ENCODE assay signal across 1 cellular context in the genomic region with DNA sequence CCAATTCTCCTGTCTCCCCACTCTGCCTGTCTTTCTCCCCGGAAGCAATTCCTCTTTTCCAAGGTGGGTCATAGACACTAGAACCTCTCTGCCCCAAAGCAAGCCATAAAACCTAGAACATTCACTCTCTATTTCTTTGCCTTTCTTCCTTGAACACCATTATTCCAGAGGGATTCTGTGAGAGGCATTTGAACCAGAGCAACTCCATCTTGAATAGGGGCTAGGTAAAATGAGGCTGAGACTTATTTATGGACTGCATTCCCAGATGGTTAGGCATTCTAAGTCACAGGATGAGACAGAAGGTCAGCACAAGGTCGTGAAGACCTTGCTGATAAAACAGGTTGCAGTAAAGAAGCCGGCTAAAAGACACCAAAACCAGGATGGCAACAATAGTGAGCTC.
TF ChIP-seq lines count a peak whose summit lies in the region.

No MANE protein-coding gene starts in this region.

TF ChIP-seq in K562, 482 proteins besides CTCF, POLR2A, EP300 and RAD21 (continued from another document and continues in another):
- TF ChIP-seq MXD1 (CRISPR knock-in tag; IDR thresholded peaks at IDR 0.05; ENCODE audit: borderline replicate concordance, poor library complexity, severe bottlenecking) (no peak), PYGO2 (tag; IDR thresholded peaks at IDR 0.05) (no peak), PTTG1 (tag; IDR thresholded peaks at IDR 0.05; ENCODE audit: low read depth) (peak; percentile 55; the same call in 1 of the 2 replicates), FOXK1 (CRISPR knock-in tag; IDR thresholded peaks at IDR 0.05; ENCODE audit: borderline replicate concordance) (no peak), RREB1 (CRISPR knock-in tag; IDR thresholded peaks at IDR 0.05) (no peak), GATA2 (CRISPR knock-in tag; IDR thresholded peaks at IDR 0.05) (no peak), CREB1 (IDR thresholded peaks at IDR 0.05) (no peak), CREB1 (CRISPR knock-in tag; IDR thresholded peaks at IDR 0.05) (no peak), HDAC2 (IDR thresholded peaks at IDR 0.05) (no peak), HNRNPK (IDR thresholded peaks at IDR 0.05; ENCODE audit: low read depth, low read length, poor library complexity, severe bottlenecking) (no peak), NR2C1 (IDR thresholded peaks at IDR 0.05) (no peak), NR2C1 (tag; IDR thresholded peaks at IDR 0.05) (0 out of 2 replicates have a peak, but pooled peaks have one; percentile 26), LCOR (CRISPR knock-in tag; IDR thresholded peaks at IDR 0.05) (no peak), KDM4B (IDR thresholded peaks at IDR 0.05; ENCODE audit: borderline replicate concordance in 2 of 2, low read depth in 1 of 2) (no peak), RBM34 (IDR thresholded peaks at IDR 0.05; ENCODE audit: borderline replicate concordance, insufficient read depth, low read length) (no peak), HES1 (IDR thresholded peaks at IDR 0.05; ENCODE audit: low read depth) (no peak), CBFA2T2 (conservative IDR thresholded peaks at IDR 0.05) (no peak), TEAD2 (tag; IDR thresholded peaks at IDR 0.05) (0 out of 2 replicates have a peak, but pooled peaks have one; percentile 41), RBM17 (IDR thresholded peaks at IDR 0.05; ENCODE audit: borderline replicate concordance, low read depth, low read length) (no peak), HEY1 (CRISPR knock-in tag; IDR thresholded peaks at IDR 0.05; ENCODE audit: borderline replicate concordance) (no peak), HSF4 (CRISPR knock-in tag; IDR thresholded peaks at IDR 0.05; ENCODE audit: borderline replicate concordance) (no peak), THRB (CRISPR knock-in tag; conservative IDR thresholded peaks at IDR 0.05) (no peak), NELFE (IDR thresholded peaks at IDR 0.05; ENCODE audit: insufficient read depth, insufficient read length) (no peak), KLF6 (CRISPR knock-in tag; IDR thresholded peaks at IDR 0.05; ENCODE audit: borderline replicate concordance) (peak; percentile 68; the same call in 1 of the 2 replicates), LARP7 (IDR thresholded peaks at IDR 0.05) (no peak), POLR2AphosphoS5 (IDR thresholded peaks at IDR 0.05; ENCODE audit: control insufficient read depth, insufficient read depth, low read depth, low read length) (no peak), ZKSCAN3 (CRISPR knock-in tag; IDR thresholded peaks at IDR 0.05) (no peak), ZNF395 (CRISPR knock-in tag; IDR thresholded peaks at IDR 0.05) (0 out of 2 replicates have a peak, but pooled peaks have one; percentile 23), HDAC3 (IDR thresholded peaks at IDR 0.05; ENCODE audit: borderline replicate concordance, partially characterized antibody) (no peak), HMBOX1 (IDR thresholded peaks at IDR 0.05) (no peak), ZNF785 (CRISPR knock-in tag; IDR thresholded peaks at IDR 0.05) (no peak), ZNF124 (CRISPR knock-in tag; IDR thresholded peaks at IDR 0.05) (no peak), THRAP3 (IDR thresholded peaks at IDR 0.05; ENCODE audit: borderline replicate concordance) (no peak), ZNF175 (CRISPR knock-in tag; IDR thresholded peaks at IDR 0.05; ENCODE audit: low read depth) (no peak), ZNF274 (IDR thresholded peaks at IDR 0.05; ENCODE audit: borderline replicate concordance, low read depth, low read length) (no peak), MCM5 (IDR thresholded peaks at IDR 0.05; ENCODE audit: low read depth) (no peak), NCOA4 (IDR thresholded peaks at IDR 0.05; ENCODE audit: partially characterized antibody) (no peak)
- TF ChIP-seq, protein P1, sequence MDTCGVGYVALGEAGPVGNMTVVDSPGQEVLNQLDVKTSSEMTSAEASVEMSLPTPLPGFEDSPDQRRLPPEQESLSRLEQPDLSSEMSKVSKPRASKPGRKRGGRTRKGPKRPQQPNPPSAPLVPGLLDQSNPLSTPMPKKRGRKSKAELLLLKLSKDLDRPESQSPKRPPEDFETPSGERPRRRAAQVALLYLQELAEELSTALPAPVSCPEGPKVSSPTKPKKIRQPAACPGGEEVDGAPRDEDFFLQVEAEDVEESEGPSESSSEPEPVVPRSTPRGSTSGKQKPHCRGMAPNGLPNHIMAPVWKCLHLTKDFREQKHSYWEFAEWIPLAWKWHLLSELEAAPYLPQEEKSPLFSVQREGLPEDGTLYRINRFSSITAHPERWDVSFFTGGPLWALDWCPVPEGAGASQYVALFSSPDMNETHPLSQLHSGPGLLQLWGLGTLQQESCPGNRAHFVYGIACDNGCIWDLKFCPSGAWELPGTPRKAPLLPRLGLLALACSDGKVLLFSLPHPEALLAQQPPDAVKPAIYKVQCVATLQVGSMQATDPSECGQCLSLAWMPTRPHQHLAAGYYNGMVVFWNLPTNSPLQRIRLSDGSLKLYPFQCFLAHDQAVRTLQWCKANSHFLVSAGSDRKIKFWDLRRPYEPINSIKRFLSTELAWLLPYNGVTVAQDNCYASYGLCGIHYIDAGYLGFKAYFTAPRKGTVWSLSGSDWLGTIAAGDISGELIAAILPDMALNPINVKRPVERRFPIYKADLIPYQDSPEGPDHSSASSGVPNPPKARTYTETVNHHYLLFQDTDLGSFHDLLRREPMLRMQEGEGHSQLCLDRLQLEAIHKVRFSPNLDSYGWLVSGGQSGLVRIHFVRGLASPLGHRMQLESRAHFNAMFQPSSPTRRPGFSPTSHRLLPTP (IDR thresholded peaks at IDR 0.05; ENCODE audit: borderline replicate concordance, extremely low read depth, insufficient read length), result no peak
- TF ChIP-seq, protein P2, sequence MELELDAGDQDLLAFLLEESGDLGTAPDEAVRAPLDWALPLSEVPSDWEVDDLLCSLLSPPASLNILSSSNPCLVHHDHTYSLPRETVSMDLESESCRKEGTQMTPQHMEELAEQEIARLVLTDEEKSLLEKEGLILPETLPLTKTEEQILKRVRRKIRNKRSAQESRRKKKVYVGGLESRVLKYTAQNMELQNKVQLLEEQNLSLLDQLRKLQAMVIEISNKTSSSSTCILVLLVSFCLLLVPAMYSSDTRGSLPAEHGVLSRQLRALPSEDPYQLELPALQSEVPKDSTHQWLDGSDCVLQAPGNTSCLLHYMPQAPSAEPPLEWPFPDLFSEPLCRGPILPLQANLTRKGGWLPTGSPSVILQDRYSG (tag; conservative IDR thresholded peaks at IDR 0.05; ENCODE audit: low read depth), result peak; percentile 83; the same call in 1 of the 2 replicates
- TF ChIP-seq, protein P3, sequence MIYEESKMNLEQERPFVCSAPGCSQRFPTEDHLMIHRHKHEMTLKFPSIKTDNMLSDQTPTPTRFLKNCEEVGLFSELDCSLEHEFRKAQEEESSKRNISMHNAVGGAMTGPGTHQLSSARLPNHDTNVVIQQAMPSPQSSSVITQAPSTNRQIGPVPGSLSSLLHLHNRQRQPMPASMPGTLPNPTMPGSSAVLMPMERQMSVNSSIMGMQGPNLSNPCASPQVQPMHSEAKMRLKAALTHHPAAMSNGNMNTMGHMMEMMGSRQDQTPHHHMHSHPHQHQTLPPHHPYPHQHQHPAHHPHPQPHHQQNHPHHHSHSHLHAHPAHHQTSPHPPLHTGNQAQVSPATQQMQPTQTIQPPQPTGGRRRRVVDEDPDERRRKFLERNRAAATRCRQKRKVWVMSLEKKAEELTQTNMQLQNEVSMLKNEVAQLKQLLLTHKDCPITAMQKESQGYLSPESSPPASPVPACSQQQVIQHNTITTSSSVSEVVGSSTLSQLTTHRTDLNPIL (CRISPR knock-in tag; IDR thresholded peaks at IDR 0.05), result no peak
- TF ChIP-seq, protein P4, sequence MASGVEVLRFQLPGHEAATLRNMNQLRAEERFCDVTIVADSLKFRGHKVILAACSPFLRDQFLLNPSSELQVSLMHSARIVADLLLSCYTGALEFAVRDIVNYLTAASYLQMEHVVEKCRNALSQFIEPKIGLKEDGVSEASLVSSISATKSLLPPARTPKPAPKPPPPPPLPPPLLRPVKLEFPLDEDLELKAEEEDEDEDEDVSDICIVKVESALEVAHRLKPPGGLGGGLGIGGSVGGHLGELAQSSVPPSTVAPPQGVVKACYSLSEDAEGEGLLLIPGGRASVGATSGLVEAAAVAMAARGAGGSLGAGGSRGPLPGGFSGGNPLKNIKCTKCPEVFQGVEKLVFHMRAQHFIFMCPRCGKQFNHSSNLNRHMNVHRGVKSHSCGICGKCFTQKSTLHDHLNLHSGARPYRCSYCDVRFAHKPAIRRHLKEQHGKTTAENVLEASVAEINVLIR (CRISPR knock-in tag; IDR thresholded peaks at IDR 0.05), result no peak
- TF ChIP-seq, protein P5, sequence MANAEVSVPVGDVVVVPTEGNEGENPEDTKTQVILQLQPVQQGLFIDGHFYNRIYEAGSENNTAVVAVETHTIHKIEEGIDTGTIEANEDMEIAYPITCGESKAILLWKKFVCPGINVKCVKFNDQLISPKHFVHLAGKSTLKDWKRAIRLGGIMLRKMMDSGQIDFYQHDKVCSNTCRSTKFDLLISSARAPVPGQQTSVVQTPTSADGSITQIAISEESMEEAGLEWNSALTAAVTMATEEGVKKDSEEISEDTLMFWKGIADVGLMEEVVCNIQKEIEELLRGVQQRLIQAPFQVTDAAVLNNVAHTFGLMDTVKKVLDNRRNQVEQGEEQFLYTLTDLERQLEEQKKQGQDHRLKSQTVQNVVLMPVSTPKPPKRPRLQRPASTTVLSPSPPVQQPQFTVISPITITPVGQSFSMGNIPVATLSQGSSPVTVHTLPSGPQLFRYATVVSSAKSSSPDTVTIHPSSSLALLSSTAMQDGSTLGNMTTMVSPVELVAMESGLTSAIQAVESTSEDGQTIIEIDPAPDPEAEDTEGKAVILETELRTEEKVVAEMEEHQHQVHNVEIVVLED (CRISPR knock-in tag; IDR thresholded peaks at IDR 0.05), result no peak
